32 cellular contexts compared by ENCODE assay signal in the genomic region with DNA sequence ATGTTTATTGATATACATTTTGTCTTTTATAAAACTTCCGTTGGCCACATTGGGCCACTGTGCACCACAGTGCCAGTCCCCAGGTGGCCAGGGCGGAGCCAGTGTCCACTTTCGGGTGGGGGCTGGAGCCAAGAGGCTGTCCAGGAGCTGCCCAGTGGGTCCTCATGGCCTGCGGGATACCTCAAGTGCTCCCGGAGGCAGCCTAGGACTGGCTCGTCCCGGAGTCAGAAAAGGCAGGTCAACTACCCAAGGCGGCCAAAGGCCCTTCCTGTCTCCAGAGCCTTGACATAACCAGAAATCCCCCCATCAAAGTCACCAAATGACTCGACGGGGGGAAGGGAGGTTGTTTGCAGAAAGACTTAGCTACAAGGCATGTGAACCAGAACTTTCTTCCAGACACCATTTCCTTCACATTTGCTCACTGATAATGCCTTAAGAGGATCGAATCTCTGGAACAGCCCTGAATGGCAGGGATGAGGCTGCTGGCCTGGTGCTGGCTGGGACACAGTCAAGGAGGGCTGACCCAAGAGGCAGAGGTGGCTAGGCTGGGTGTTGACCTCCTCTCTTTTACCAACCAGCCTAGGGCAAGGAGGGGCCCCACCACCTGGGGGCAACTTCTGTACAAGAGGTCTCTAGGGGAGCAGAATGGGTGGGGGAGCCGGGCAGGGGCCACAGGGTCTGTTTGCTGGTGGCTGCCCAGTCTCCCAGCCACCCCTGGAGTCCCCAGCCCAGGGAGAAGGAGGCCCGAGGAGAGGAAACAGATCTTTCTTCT. TPM values are rescaled to one million over a fixed set of nuclear protein-coding genes. Genes with fewer than 3 reads are reported as not detected.
A peak's percentile ranks its signal among the peaks of the same experiment; 100 is the strongest.
DNase-seq lines count a peak whose midpoint lies in the region; ATAC-seq and TF ChIP-seq lines count a peak whose summit lies in the region.
"Had no signal": no experiment of that assay in that cellular context is flagged by ENCODE, and none has a peak within 500 bp of the region (broad histone marks: within the 10 kb centered on the region; RNA-seq: fewer than 3 reads in every experiment).

No MANE protein-coding gene starts in this region.

- no peak overlapping the region for H3K27ac Mint-ChIP-seq in activated naive CD4-positive, alpha-beta T cell treated with anti-CD3 and anti-CD28 coated beads, Interleukin-2, amount 10 ng/mL, durations not matched to agents 7 days and 5 days
- H3K27ac Mint-ChIP-seq in GM23338, result no peak overlapping the region
- H3K27ac Mint-ChIP-seq: activated CD4-positive, alpha-beta T cell treated with anti-CD3 and anti-CD28 coated beads for 36 hours; memory B cell; naive thymus-derived CD4-positive, alpha-beta T cell; stimulated activated naive CD8-positive, alpha-beta T cell treated with anti-CD3 and anti-CD28 coated beads, Interleukin-15, Interleukin-2, amounts not matched to agents 100 ng/mL and 50 ng/mL, for 24 hours; type B pancreatic cell had no signal

- peaks cover 2% of the 10 kb centered on the region for H3K4me1 ChIP-seq in right cardiac atrium (ENCODE audit: control insufficient read depth, insufficient read depth, low read length)
- peaks cover 6 to 99% (median 84%) of the 10 kb centered on the region in 3 donors for H3K4me1 ChIP-seq in gastroesophageal sphincter
- peaks cover 0 to 99% (median 97%) of the 10 kb centered on the region in 4 donors for H3K4me1 ChIP-seq in sigmoid colon
- no peaks in the 10 kb centered on the region for H3K4me1 ChIP-seq in GM23338 (ENCODE audit: insufficient read depth)

- H3K36me3 Mint-ChIP-seq in activated naive CD4-positive, alpha-beta T cell treated with anti-CD3 and anti-CD28 coated beads, Interleukin-2, amount 10 ng/mL, durations not matched to agents 7 days and 5 days, result no peaks in the 10 kb centered on the region
- peaks cover 3% of the 10 kb centered on the region; the same call in 1 of the 3 replicates for H3K36me3 Mint-ChIP-seq in GM23338 (ENCODE audit: low read depth)
- H3K36me3 Mint-ChIP-seq: memory B cell; naive thymus-derived CD4-positive, alpha-beta T cell; type B pancreatic cell had no signal

- intact Hi-C loops in right cardiac atrium (cut with DNase I) (no loop called here), left cardiac atrium (cut with DNase I) (no loop called here), sigmoid colon (cut with DNase I) (loop anchor here (5.0 kb wide), 1 partner anchor 57 kb away; no protein-coding TSS in a partner anchor)

- TF ChIP-seq POLR2A in gastroesophageal sphincter (IDR thresholded peaks at IDR 0.05), result no peak
- TF ChIP-seq POLR2A in sigmoid colon (IDR thresholded peaks at IDR 0.05), result no peak

- 81% methylated on average over 13 of the region's 13 CpGs for WGBS in right cardiac atrium
- 39 to 54% methylated on average over 2 to 4 of the region's 13 CpGs for WGBS in gastroesophageal sphincter (ENCODE audit: low coverage in 1 of 2), 2 donors
- WGBS in sigmoid colon, 2 donors, result 77 to 83% methylated on average over 13 of the region's 13 CpGs

- H3K9me3 Mint-ChIP-seq in activated naive CD4-positive, alpha-beta T cell treated with anti-CD3 and anti-CD28 coated beads, Interleukin-2, amount 10 ng/mL, durations not matched to agents 7 days and 5 days, result no peaks in the 10 kb centered on the region
- no peaks in the 10 kb centered on the region for H3K9me3 Mint-ChIP-seq in GM23338
- H3K9me3 Mint-ChIP-seq: activated T-cell treated with anti-CD3 and anti-CD28 coated beads, Interleukin-2, amount 50 U/mL, for 4 hours; memory B cell; naive thymus-derived CD4-positive, alpha-beta T cell; stimulated activated naive CD8-positive, alpha-beta T cell treated with anti-CD3 and anti-CD28 coated beads, Interleukin-15, Interleukin-2, amounts not matched to agents 100 ng/mL and 50 ng/mL, for 24 hours; type B pancreatic cell had no signal

- H4K20me1 ChIP-seq in GM23338 (replicated peaks; ENCODE audit: insufficient read depth), result no peaks in the 10 kb centered on the region

- H3K36me3 ChIP-seq in gastroesophageal sphincter (peaks cover 0 to 45% of the 10 kb centered on the region in 2 donors), sigmoid colon (peaks cover 26 to 53% (median 30%) of the 10 kb centered on the region in 4 donors), GM23338 (ENCODE audit: insufficient read depth) (no peaks in the 10 kb centered on the region)
- H3K36me3 ChIP-seq: BE2C had no signal

- H3K4me1 Mint-ChIP-seq in activated naive CD4-positive, alpha-beta T cell treated with anti-CD3 and anti-CD28 coated beads, Interleukin-2, amount 10 ng/mL, durations not matched to agents 7 days and 5 days, result no peaks in the 10 kb centered on the region
- H3K4me1 Mint-ChIP-seq in GM23338, result peaks cover 3% of the 10 kb centered on the region; the same call in 1 of the 3 replicates
- H3K4me1 Mint-ChIP-seq: activated CD4-positive, alpha-beta T cell treated with anti-CD3 and anti-CD28 coated beads for 36 hours; memory B cell had no signal

- H3K79me2 ChIP-seq in GM23338 (replicated peaks; ENCODE audit: insufficient read depth), result no peaks in the 10 kb centered on the region

- H3K4me2 ChIP-seq in GM23338, result no peak overlapping the region

- H3K27me3 ChIP-seq in right cardiac atrium (ENCODE audit: control insufficient read depth, insufficient read depth) (no peaks in the 10 kb centered on the region), gastroesophageal sphincter (no peaks in the 10 kb centered on the region), sigmoid colon (no peaks in the 10 kb centered on the region), GM23338 (ENCODE audit: insufficient read depth) (no peaks in the 10 kb centered on the region)
- H3K27me3 ChIP-seq: BE2C, right atrium auricular region had no signal

- H2AFZ ChIP-seq in GM23338, result no peak overlapping the region

- H3K4me3 ChIP-seq in right cardiac atrium (ENCODE audit: low read length) (no peak overlapping the region), gastroesophageal sphincter (no peak overlapping the region), sigmoid colon (no peak overlapping the region), GM23338 (no peak overlapping the region)
- H3K4me3 ChIP-seq: right atrium auricular region, SK-N-MC had no signal

- no peak overlapping the region for H3K27ac ChIP-seq in right cardiac atrium (ENCODE audit: low read length)
- peak overlapping the region; percentile 88 to 99 (median 98) for H3K27ac ChIP-seq in gastroesophageal sphincter
- peak overlapping the region; percentile 91 to 100 (median 98) for H3K27ac ChIP-seq in sigmoid colon
- H3K27ac ChIP-seq in GM23338 (ENCODE audit: low read depth), result no peak overlapping the region
- H3K27ac ChIP-seq: right atrium auricular region, SK-N-MC had no signal

- no peak for TF ChIP-seq CTCF in gastroesophageal sphincter (IDR thresholded peaks at IDR 0.05)
- no peak for TF ChIP-seq CTCF in sigmoid colon (IDR thresholded peaks at IDR 0.05)
- no peak for TF ChIP-seq CTCF in GM23338 (conservative IDR thresholded peaks at IDR 0.05; ENCODE audit: low read depth in 2 of 2)

- H3K27me3 Mint-ChIP-seq in activated naive CD4-positive, alpha-beta T cell treated with anti-CD3 and anti-CD28 coated beads, Interleukin-2, amount 10 ng/mL, durations not matched to agents 7 days and 5 days, result peaks cover 39% of the 10 kb centered on the region
- peaks cover 8% of the 10 kb centered on the region for H3K27me3 Mint-ChIP-seq in GM23338 (ENCODE audit: insufficient read depth, low read depth, poor library complexity)
- H3K27me3 Mint-ChIP-seq: activated CD4-positive, alpha-beta T cell treated with anti-CD3 and anti-CD28 coated beads for 36 hours; type B pancreatic cell had no signal

- no peaks in the 10 kb centered on the region for H3K9me2 ChIP-seq in GM23338 (ENCODE audit: insufficient read depth)

- no peaks in the 10 kb centered on the region for H3K9me3 ChIP-seq in right cardiac atrium (ENCODE audit: control insufficient read depth, low read length)
- no peaks in the 10 kb centered on the region for H3K9me3 ChIP-seq in gastroesophageal sphincter
- H3K9me3 ChIP-seq in sigmoid colon, result no peaks in the 10 kb centered on the region
- H3K9me3 ChIP-seq: BE2C, right atrium auricular region had no signal

- CTCF ChIA-PET in activated naive CD4-positive, alpha-beta T cell treated with anti-CD3 and anti-CD28 coated beads, Interleukin-2, amount 10 ng/mL, durations not matched to agents 7 days and 5 days (lab: Charles Lee), result no interaction called here

- no peaks in the 10 kb centered on the region for H3F3A ChIP-seq in GM23338 (replicated peaks; ENCODE audit: low read depth)

- TF ChIP-seq EP300 in gastroesophageal sphincter (IDR thresholded peaks at IDR 0.05) (no peak), sigmoid colon (IDR thresholded peaks at IDR 0.05) (no peak)

- DNase-seq in right cardiac atrium (peak in 2 of 3 donors; percentile 21 to 28), left cardiac atrium (no peak), sigmoid colon (peak; percentile 66), GM23338 (ENCODE audit: low spot score) (no peak), EL (no peak)
- no peak for DNase-seq in activated naive CD4-positive, alpha-beta T cell treated with anti-CD3 and anti-CD28 coated beads, Interleukin-2, amount 10 ng/mL, durations not matched to agents 7 days and 5 days
- DNase-seq: activated CD4-positive, alpha-beta T cell treated with anti-CD3 and anti-CD28 coated beads for 36 hours; activated naive CD4-positive, alpha-beta T cell treated with anti-CD3 and anti-CD28 coated beads, Interleukin-2, amount 50 U/mL, for 16 hours; activated T-cell treated with anti-CD3 and anti-CD28 coated beads, Interleukin-2, amount 50 U/mL, for 4 hours; BE2C; central memory CD4-positive, alpha-beta T cell; DMS53; GF-D8; GOT3; Kasumi-1; naive thymus-derived CD4-positive, alpha-beta T cell; NCI-H1694 treated with DMSO at 0.1 percent for 48 hours; NCI-H2171; NCI-H510A treated with DMSO at 0.1 percent for 48 hours; T-helper 2 cell had no signal

- H3K4me3 Mint-ChIP-seq in activated naive CD4-positive, alpha-beta T cell treated with anti-CD3 and anti-CD28 coated beads, Interleukin-2, amount 10 ng/mL, durations not matched to agents 7 days and 5 days, result no peak overlapping the region
- H3K4me3 Mint-ChIP-seq in GM23338, result no peak overlapping the region
- H3K4me3 Mint-ChIP-seq: activated CD4-positive, alpha-beta T cell treated with anti-CD3 and anti-CD28 coated beads for 36 hours; activated T-cell treated with anti-CD3 and anti-CD28 coated beads, Interleukin-2, amount 50 U/mL, for 4 hours; stimulated activated naive CD8-positive, alpha-beta T cell treated with anti-CD3 and anti-CD28 coated beads, Interleukin-15, Interleukin-2, amounts not matched to agents 100 ng/mL and 50 ng/mL, for 24 hours; type B pancreatic cell had no signal

- ATAC-seq in right cardiac atrium (no peak), left cardiac atrium (no peak), gastroesophageal sphincter (no peak), GM23338 (no peak), HG02852 (IDR thresholded peaks at IDR 0.05; ENCODE audit: unreplicated experiment) (no peak)
- ATAC-seq: activated CD4-positive, alpha-beta T cell treated with anti-CD3 and anti-CD28 coated beads for 36 hours; activated T-cell treated with anti-CD3 and anti-CD28 coated beads, Interleukin-2, amount 50 U/mL, for 4 hours; naive thymus-derived CD4-positive, alpha-beta T cell had no signal

RNA-seq across cellular contexts. Expression of gene MRGPRF, which starts 8.4 kb away (rescaled TPM):
- total RNA-seq in right cardiac atrium (10 to 100 TPM in 2 of 4 donors, 1 to 10 TPM in 2; 4.6 to 16.2 (median 9.3) TPM), left cardiac atrium (10 to 100 TPM; 12.4 to 13.3 TPM), gastroesophageal sphincter (100 to 1,000 TPM in 3 of 4 donors, 10 to 100 TPM in 1; 88.9 to 213 (median 165) TPM), sigmoid colon (100 to 1,000 TPM; 118 to 263 (median 138) TPM)
- polyA plus RNA-seq in right cardiac atrium (9.4 TPM), sigmoid colon (10 to 100 TPM in 1 of 3 donors, 1 to 10 TPM in 2; 1.8 to 18.7 (median 4.2) TPM), GM23338 (2016; fragmentation: Nextera tagmentation; extraction: Ambion mirVana) (2.7 and 3.3 TPM in 2 replicates)
- 9.0 and 10.8 TPM in 2 replicates for total RNA-seq in GM23338 (2014; rRNA removed; shearing (Covaris generic))
- total RNA-seq: activated CD4-positive, alpha-beta T cell treated with anti-CD3 and anti-CD28 coated beads for 36 hours; activated CD8-positive, alpha-beta memory T cell treated with anti-CD3 and anti-CD28 coated beads for 36 hours; endothelial cell of umbilical vein; naive thymus-derived CD4-positive, alpha-beta T cell had no signal
- polyA plus RNA-seq: endothelial cell of umbilical vein; naive thymus-derived CD4-positive, alpha-beta T cell had no signal

RNA-seq across cellular contexts. Expression of gene MRGPRD, which starts 23.8 kb away (rescaled TPM):
- total RNA-seq in right cardiac atrium (not detected), left cardiac atrium (not detected), gastroesophageal sphincter (1 to 10 TPM in 2 of 4 donors, not detected in 2; 2.9 to 5.4 TPM), sigmoid colon (1 to 10 TPM in 3 of 4 donors, not detected in 1; 1.9 to 2.2 (median 2.1) TPM)
- polyA plus RNA-seq in right cardiac atrium (not detected), sigmoid colon (not detected), GM23338 (2016; fragmentation: Nextera tagmentation; extraction: Ambion mirVana) (not detected in 2 replicates)
- total RNA-seq in GM23338 (2014; rRNA removed; shearing (Covaris generic)), result not detected in 2 replicates
- total RNA-seq: activated CD4-positive, alpha-beta T cell treated with anti-CD3 and anti-CD28 coated beads for 36 hours; activated CD8-positive, alpha-beta memory T cell treated with anti-CD3 and anti-CD28 coated beads for 36 hours; activated T-cell treated with anti-CD3 and anti-CD28 coated beads, Interleukin-2, amount 50 U/mL, for 4 hours; astrocyte; dermis microvascular lymphatic vessel endothelial cell; endothelial cell of umbilical vein; naive thymus-derived CD4-positive, alpha-beta T cell; omental fat pad; right atrium auricular region had no signal
- polyA plus RNA-seq: endothelial cell of umbilical vein had no signal

RNA-seq across cellular contexts. Expression of gene TPCN2, which starts 44.1 kb away (rescaled TPM):
- total RNA-seq in right cardiac atrium (10 to 100 TPM in 1 of 4 donors, 1 to 10 TPM in 3; 7.2 to 11.1 (median 9.0) TPM), left cardiac atrium (1 to 10 TPM; 7.3 to 9.7 TPM), gastroesophageal sphincter (10 to 100 TPM; 16.8 to 33.8 (median 28.3) TPM), sigmoid colon (10 to 100 TPM; 17.5 to 43.5 (median 25.3) TPM)
- polyA plus RNA-seq in right cardiac atrium (7.0 TPM), sigmoid colon (10 to 100 TPM in 1 of 3 donors, 1 to 10 TPM in 2; 1.6 to 14.4 (median 1.8) TPM), GM23338 (2016; fragmentation: Nextera tagmentation; extraction: Ambion mirVana) (5.8 and 6.5 TPM in 2 replicates)
- 14.7 and 15.1 TPM in 2 replicates for total RNA-seq in GM23338 (2014; rRNA removed; shearing (Covaris generic))

Comparison
In these comparisons a context has a peak if more than half of its experiments do, and no peak if none do; other contexts are left out.
1. DNase-seq: peak in right cardiac atrium (2 of 3) and sigmoid colon (single experiment); none in left cardiac atrium (single experiment), activated naive CD4-positive, alpha-beta T cell treated with anti-CD3 and anti-CD28 coated beads, Interleukin-2, amount 10 ng/mL, durations not matched to agents 7 days and 5 days (single experiment), GM23338 (single experiment) and EL (single experiment).
2. H3K27ac ChIP-seq: peak in gastroesophageal sphincter (4 of 4) and sigmoid colon (4 of 4); none in right cardiac atrium (single experiment) and GM23338 (single experiment).